8 cellular contexts compared by ENCODE assay signal in the genomic region with DNA sequence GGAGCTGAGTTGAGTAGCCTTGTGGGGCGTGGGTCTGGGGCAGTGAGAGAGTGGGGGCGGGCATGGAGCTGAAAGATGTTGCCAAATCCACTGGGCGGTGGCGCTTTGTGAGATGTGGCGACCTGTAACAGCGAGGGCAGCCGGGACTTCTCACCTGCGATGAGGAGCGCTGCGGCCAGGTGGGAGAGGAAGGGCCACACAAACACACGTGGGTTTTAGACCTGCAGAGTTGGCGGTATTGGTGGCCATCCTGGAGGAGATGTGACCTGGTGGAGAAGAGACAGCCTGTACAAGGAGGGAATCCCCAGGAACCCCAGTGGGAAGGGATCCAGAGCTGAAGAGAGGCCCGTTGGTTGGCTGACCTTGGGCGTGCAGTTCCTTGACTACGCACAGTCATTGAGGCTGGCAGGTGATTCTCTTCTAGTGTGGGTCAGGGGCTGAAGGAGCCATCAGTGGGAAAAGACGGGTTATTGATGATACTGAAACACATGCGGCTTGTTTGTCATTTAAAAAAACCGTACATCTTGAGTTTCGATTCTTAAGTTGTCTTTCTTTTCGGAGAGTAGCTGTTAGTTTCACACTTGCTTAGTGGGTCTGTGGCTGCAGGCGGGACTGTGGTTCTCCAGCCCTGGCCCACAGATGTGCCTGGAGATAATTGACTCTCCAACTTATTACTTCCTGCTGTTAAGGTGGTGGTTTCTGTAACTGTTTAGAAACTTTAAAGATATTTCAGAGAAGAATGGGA. TPM values are rescaled to one million over a fixed set of nuclear protein-coding genes. Genes with fewer than 3 reads are reported as not detected.
A peak's percentile ranks its signal among the peaks of the same experiment; 100 is the strongest.
DNase-seq lines count a peak whose midpoint lies in the region; ATAC-seq and TF ChIP-seq lines count a peak whose summit lies in the region.

No MANE protein-coding gene starts in this region.

- TF ChIP-seq POLR2A in GM18505 (IDR thresholded peaks at IDR 0.05; ENCODE audit: borderline replicate concordance, extremely low read depth, insufficient read depth, insufficient read length), result no peak

- ATAC-seq in GM18505 (IDR thresholded peaks at IDR 0.05; ENCODE audit: unreplicated experiment), result peak; percentile 37
- ATAC-seq in HG02588 (IDR thresholded peaks at IDR 0.05; ENCODE audit: unreplicated experiment), result peak; percentile 47
- no peak for ATAC-seq in foreskin keratinocyte

- H3K27me3 ChIP-seq in foreskin keratinocyte, result no peaks in the 10 kb centered on the region

- H3K4me1 ChIP-seq in foreskin keratinocyte, result peaks cover 4% of the 10 kb centered on the region

- TF ChIP-seq CTCF in foreskin keratinocyte (conservative IDR thresholded peaks at IDR 0.05), result no peak

- H3K27ac ChIP-seq in foreskin keratinocyte, result no peak overlapping the region

- peak; percentile 60 for DNase-seq in NOMO-1 treated with dmso at 0.1 percent for 144 hours (lab: John Stamatoyannopoulos, UW; ENCODE audit: unreplicated experiment)
- DNase-seq in activated naive CD4-positive, alpha-beta T cell treated with anti-CD3 and anti-CD28 coated beads, Interleukin-2, amount 50 U/mL, for 16 hours, result peak; percentile 36
- peak; percentile 39 to 59 for DNase-seq in stimulated activated CD4-positive, alpha-beta T cell treated with anti-CD3 and anti-CD28 coated beads, Interleukin-4, amount 100 ng/mL, for 48 hours (ENCODE audit: low read depth in 2 of 2)
- no peak for DNase-seq in dermis blood vessel endothelial cell
- no peak for DNase-seq in glomerular visceral epithelial cell (ENCODE audit: extremely low spot score)
- DNase-seq in foreskin keratinocyte, result no peak

RNA-seq across cellular contexts. Expression of a gene that starts 2.4 kb away (rescaled TPM):
- total RNA-seq in dermis blood vessel endothelial cell (6.8 and 21.5 TPM in 2 replicates), foreskin keratinocyte (6.1 and 7.5 TPM in 2 replicates)
- 10.2 and 10.7 TPM in 2 replicates for polyA plus RNA-seq in foreskin keratinocyte

RNA-seq across cellular contexts. Expression of a gene that starts 51.1 kb away (rescaled TPM):
- total RNA-seq in dermis blood vessel endothelial cell (250 and 320 TPM in 2 replicates), foreskin keratinocyte (215 and 219 TPM in 2 replicates)
- 151 and 158 TPM in 2 replicates for polyA plus RNA-seq in foreskin keratinocyte

Comparison
In these comparisons a context has a peak if more than half of its experiments do, and no peak if none do; other contexts are left out.
1. DNase-seq: peak in NOMO-1 treated with dmso at 0.1 percent for 144 hours (single experiment), activated naive CD4-positive, alpha-beta T cell treated with anti-CD3 and anti-CD28 coated beads, Interleukin-2, amount 50 U/mL, for 16 hours (single experiment) and stimulated activated CD4-positive, alpha-beta T cell treated with anti-CD3 and anti-CD28 coated beads, Interleukin-4, amount 100 ng/mL, for 48 hours (2 of 2); none in dermis blood vessel endothelial cell (single experiment), glomerular visceral epithelial cell (single experiment) and foreskin keratinocyte (0 of 2).